In the genomic region with DNA sequence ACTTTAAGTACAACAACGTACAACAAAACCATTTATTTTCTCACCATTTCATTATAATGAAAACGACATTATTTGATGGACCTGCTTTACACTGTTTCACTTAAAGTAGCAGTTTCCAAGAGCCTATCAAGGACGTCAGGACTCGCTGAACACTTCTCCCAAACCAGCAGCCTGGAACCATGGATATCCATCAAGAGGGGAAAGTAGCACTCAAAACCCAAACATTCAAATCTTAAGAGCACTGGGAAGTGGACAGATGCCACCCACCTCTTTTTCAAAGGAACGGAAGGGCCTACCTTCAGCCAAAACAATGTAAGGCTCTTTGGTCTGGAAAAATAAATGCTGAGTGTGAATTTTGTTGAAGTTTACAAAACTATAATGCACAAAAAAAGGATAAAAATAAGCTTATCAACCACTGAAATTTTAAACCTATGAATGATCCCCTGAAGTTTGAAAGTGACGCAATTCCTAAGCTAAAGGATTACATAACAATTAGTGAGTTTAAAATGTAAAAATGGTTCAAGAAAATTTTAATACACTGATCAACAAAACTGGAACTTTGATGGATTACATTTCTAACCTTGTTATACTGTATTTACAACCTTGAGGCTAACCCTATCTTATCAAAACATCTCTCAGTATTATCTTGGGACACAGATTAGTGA, we compare ENCODE assay signal across 2 cellular contexts.
TF ChIP-seq lines count a peak whose summit lies in the region.

No MANE protein-coding gene starts in this region.

TF ChIP-seq in GM23338, 12 proteins besides CTCF, POLR2A, EP300 and RAD21 (continued from another document and continues in another):
- TF ChIP-seq, protein P1, sequence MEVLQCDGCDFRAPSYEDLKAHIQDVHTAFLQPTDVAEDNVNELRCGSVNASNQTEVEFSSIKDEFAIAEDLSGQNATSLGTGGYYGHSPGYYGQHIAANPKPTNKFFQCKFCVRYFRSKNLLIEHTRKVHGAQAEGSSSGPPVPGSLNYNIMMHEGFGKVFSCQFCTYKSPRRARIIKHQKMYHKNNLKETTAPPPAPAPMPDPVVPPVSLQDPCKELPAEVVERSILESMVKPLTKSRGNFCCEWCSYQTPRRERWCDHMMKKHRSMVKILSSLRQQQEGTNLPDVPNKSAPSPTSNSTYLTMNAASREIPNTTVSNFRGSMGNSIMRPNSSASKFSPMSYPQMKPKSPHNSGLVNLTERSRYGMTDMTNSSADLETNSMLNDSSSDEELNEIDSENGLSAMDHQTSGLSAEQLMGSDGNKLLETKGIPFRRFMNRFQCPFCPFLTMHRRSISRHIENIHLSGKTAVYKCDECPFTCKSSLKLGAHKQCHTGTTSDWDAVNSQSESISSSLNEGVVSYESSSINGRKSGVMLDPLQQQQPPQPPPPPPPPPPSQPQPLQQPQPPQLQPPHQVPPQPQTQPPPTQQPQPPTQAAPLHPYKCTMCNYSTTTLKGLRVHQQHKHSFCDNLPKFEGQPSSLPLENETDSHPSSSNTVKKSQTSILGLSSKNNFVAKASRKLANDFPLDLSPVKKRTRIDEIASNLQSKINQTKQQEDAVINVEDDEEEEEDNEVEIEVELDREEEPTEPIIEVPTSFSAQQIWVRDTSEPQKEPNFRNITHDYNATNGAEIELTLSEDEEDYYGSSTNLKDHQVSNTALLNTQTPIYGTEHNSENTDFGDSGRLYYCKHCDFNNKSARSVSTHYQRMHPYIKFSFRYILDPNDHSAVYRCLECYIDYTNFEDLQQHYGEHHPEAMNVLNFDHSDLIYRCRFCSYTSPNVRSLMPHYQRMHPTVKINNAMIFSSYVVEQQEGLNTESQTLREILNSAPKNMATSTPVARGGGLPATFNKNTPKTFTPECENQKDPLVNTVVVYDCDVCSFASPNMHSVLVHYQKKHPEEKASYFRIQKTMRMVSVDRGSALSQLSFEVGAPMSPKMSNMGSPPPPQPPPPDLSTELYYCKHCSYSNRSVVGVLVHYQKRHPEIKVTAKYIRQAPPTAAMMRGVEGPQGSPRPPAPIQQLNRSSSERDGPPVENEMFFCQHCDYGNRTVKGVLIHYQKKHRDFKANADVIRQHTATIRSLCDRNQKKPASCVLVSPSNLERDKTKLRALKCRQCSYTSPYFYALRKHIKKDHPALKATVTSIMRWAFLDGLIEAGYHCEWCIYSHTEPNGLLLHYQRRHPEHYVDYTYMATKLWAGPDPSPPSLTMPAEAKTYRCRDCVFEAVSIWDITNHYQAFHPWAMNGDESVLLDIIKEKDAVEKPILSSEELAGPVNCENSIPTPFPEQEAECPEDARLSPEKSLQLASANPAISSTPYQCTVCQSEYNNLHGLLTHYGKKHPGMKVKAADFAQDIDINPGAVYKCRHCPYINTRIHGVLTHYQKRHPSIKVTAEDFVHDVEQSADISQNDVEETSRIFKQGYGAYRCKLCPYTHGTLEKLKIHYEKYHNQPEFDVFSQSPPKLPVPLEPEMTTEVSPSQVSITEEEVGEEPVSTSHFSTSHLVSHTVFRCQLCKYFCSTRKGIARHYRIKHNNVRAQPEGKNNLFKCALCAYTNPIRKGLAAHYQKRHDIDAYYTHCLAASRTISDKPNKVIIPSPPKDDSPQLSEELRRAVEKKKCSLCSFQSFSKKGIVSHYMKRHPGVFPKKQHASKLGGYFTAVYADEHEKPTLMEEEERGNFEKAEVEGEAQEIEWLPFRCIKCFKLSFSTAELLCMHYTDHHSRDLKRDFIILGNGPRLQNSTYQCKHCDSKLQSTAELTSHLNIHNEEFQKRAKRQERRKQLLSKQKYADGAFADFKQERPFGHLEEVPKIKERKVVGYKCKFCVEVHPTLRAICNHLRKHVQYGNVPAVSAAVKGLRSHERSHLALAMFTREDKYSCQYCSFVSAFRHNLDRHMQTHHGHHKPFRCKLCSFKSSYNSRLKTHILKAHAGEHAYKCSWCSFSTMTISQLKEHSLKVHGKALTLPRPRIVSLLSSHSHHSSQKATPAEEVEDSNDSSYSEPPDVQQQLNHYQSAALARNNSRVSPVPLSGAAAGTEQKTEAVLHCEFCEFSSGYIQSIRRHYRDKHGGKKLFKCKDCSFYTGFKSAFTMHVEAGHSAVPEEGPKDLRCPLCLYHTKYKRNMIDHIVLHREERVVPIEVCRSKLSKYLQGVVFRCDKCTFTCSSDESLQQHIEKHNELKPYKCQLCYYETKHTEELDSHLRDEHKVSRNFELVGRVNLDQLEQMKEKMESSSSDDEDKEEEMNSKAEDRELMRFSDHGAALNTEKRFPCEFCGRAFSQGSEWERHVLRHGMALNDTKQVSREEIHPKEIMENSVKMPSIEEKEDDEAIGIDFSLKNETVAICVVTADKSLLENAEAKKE (CRISPR knock-in tag; IDR thresholded peaks at IDR 0.05) = no peak
- TF ChIP-seq NANOG (IDR thresholded peaks at IDR 0.05; ENCODE audit: borderline replicate concordance) = no peak
- TF ChIP-seq ZNF114 (CRISPR knock-in tag; IDR thresholded peaks at IDR 0.05) = no peak
- TF ChIP-seq EZH2phosphoT487 (IDR thresholded peaks at IDR 0.05; ENCODE audit: unreplicated experiment) = no peak
- no peak for TF ChIP-seq STAT1 (IDR thresholded peaks at IDR 0.05; ENCODE audit: unreplicated experiment)
- TF ChIP-seq, protein P2, sequence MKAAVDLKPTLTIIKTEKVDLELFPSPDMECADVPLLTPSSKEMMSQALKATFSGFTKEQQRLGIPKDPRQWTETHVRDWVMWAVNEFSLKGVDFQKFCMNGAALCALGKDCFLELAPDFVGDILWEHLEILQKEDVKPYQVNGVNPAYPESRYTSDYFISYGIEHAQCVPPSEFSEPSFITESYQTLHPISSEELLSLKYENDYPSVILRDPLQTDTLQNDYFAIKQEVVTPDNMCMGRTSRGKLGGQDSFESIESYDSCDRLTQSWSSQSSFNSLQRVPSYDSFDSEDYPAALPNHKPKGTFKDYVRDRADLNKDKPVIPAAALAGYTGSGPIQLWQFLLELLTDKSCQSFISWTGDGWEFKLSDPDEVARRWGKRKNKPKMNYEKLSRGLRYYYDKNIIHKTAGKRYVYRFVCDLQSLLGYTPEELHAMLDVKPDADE (IDR thresholded peaks at IDR 0.05) = no peak
- TF ChIP-seq, protein P3, sequence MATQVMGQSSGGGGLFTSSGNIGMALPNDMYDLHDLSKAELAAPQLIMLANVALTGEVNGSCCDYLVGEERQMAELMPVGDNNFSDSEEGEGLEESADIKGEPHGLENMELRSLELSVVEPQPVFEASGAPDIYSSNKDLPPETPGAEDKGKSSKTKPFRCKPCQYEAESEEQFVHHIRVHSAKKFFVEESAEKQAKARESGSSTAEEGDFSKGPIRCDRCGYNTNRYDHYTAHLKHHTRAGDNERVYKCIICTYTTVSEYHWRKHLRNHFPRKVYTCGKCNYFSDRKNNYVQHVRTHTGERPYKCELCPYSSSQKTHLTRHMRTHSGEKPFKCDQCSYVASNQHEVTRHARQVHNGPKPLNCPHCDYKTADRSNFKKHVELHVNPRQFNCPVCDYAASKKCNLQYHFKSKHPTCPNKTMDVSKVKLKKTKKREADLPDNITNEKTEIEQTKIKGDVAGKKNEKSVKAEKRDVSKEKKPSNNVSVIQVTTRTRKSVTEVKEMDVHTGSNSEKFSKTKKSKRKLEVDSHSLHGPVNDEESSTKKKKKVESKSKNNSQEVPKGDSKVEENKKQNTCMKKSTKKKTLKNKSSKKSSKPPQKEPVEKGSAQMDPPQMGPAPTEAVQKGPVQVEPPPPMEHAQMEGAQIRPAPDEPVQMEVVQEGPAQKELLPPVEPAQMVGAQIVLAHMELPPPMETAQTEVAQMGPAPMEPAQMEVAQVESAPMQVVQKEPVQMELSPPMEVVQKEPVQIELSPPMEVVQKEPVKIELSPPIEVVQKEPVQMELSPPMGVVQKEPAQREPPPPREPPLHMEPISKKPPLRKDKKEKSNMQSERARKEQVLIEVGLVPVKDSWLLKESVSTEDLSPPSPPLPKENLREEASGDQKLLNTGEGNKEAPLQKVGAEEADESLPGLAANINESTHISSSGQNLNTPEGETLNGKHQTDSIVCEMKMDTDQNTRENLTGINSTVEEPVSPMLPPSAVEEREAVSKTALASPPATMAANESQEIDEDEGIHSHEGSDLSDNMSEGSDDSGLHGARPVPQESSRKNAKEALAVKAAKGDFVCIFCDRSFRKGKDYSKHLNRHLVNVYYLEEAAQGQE (IDR thresholded peaks at IDR 0.05; ENCODE audit: unreplicated experiment) = no peak
- TF ChIP-seq ZNF331 (CRISPR knock-in tag; IDR thresholded peaks at IDR 0.05; ENCODE audit: low read depth) = no peak

TF ChIP-seq in neural cell, 6 proteins besides CTCF, POLR2A, EP300 and RAD21 (continued from another document):
- TF ChIP-seq, protein P3 (IDR thresholded peaks at IDR 0.05; ENCODE audit: borderline replicate concordance) = no peak
